17 cellular contexts compared by ENCODE assay signal in the genomic region with DNA sequence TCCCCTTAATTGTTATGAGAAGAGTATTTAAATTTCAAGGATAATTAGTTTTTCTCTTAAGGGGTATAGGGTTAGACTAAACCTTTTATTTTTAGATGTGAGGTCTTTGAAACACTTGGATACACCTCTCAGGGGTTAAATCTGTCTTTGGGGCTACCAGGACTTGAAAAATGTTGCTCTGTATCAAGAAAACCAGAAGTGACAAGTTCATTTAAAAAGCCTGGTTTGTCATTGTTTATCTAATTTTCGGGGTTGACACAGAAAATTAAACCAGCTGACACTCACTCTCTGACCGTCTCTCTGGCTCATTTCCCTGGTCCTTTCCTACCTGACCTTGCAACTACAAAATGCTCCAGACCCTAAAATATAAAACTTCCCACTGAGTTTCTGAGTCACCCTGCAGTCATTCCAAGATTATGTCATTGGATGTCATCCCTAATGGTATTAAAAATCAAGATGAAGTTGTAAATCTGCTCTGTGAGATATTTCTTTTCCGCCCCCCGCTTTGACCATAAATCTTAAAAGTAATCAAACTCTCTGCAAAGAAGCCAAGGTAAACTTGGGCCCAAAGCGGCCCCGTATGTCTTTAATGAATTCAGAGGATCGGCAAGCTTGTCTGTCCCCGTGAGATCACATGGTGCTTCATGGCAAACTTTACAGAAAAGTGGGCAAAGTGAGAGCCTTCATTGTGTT. TPM values are rescaled to one million over a fixed set of nuclear protein-coding genes. Genes with fewer than 3 reads are reported as not detected.
A peak's percentile ranks its signal among the peaks of the same experiment; 100 is the strongest.
DNase-seq lines count a peak whose midpoint lies in the region; ATAC-seq, FAIRE-seq and TF ChIP-seq lines count a peak whose summit lies in the region.
"Had no signal": no experiment of that assay in that cellular context is flagged by ENCODE, and none has a peak within 500 bp of the region (broad histone marks: within the 10 kb centered on the region; RNA-seq: fewer than 3 reads in every experiment).

No MANE protein-coding gene starts in this region.

- H4K20me1 ChIP-seq in GM23338 (replicated peaks; ENCODE audit: insufficient read depth), result no peaks in the 10 kb centered on the region
- no peaks in the 10 kb centered on the region for H4K20me1 ChIP-seq in endothelial cell of umbilical vein (replicated peaks; ENCODE audit: control insufficient read depth, extremely low read depth, insufficient read depth, low read length)
- H4K20me1 ChIP-seq: BLaER1 had no signal

- 0 out of 2 replicates have a peak, but pooled peaks cover 2% of the 10 kb centered on the region for H3K9me2 ChIP-seq in GM23338 (ENCODE audit: insufficient read depth)

- H3K36me3 Mint-ChIP-seq in GM23338 (ENCODE audit: low read depth), result peaks cover 9% of the 10 kb centered on the region; the same call in 1 of the 3 replicates
- peaks cover 18% of the 10 kb centered on the region for H3K36me3 Mint-ChIP-seq in osteocyte (ENCODE audit: unreplicated experiment)
- no peaks in the 10 kb centered on the region for H3K36me3 Mint-ChIP-seq in Calu3 (ENCODE audit: insufficient read depth, unreplicated experiment)

- no peak overlapping the region for H3K9ac ChIP-seq in endothelial cell of umbilical vein (replicated peaks; ENCODE audit: extremely low read depth, insufficient read depth, low read length)
- H3K9ac ChIP-seq: BLaER1 had no signal

- no peaks in the 10 kb centered on the region for H3K9me3 ChIP-seq in endothelial cell of umbilical vein (replicated peaks; ENCODE audit: control insufficient read depth, insufficient read depth, low read length)
- H3K9me3 ChIP-seq in right cardiac atrium (ENCODE audit: control insufficient read depth, low read length), result no peaks in the 10 kb centered on the region
- H3K9me3 ChIP-seq: SJSA1 had no signal

- BruUV-seq in endothelial cell of umbilical vein (replicated peaks; lab: Mats Ljungman, UMichigan) (no TSS peak), Calu3 (replicated peaks; lab: Mats Ljungman, UMichigan) (no TSS peak)

- no peak for TF ChIP-seq POLR2A in endothelial cell of umbilical vein (IDR thresholded peaks at IDR 0.05; ENCODE audit: low read depth, low read length)

- no peak for FAIRE-seq in endothelial cell of umbilical vein (lab: Jason Lieb, UNC)

- peaks cover 2% of the 10 kb centered on the region for H3K27me3 Mint-ChIP-seq in GM23338 (ENCODE audit: insufficient read depth, low read depth, poor library complexity)
- no peaks in the 10 kb centered on the region for H3K27me3 Mint-ChIP-seq in osteocyte (ENCODE audit: unreplicated experiment)
- no peaks in the 10 kb centered on the region for H3K27me3 Mint-ChIP-seq in Calu3 (ENCODE audit: unreplicated experiment)
- H3K27me3 Mint-ChIP-seq: T-cell had no signal

- H3K4me1 ChIP-seq in GM23338 (ENCODE audit: insufficient read depth) (peaks cover 48% of the 10 kb centered on the region), endothelial cell of umbilical vein (ENCODE audit: control insufficient read depth, extremely low read depth, insufficient read depth, low read length) (peaks cover 7% of the 10 kb centered on the region), right cardiac atrium (ENCODE audit: control insufficient read depth, insufficient read depth, low read length) (no peaks in the 10 kb centered on the region)
- H3K4me1 ChIP-seq: SJSA1 had no signal

- TF ChIP-seq CTCF in GM23338 (conservative IDR thresholded peaks at IDR 0.05; ENCODE audit: low read depth in 2 of 2), result no peak
- TF ChIP-seq CTCF in endothelial cell of umbilical vein (IDR thresholded peaks at IDR 0.05; ENCODE audit: extremely low read depth in 1 of 2, insufficient read depth in 1 of 2, low read depth in 1 of 2, low read length in 2 of 2), result no peak
- TF ChIP-seq CTCF in osteocyte (IDR thresholded peaks at IDR 0.05), result no peak
- TF ChIP-seq CTCF in Calu3 (IDR thresholded peaks at IDR 0.05; ENCODE audit: unreplicated experiment), result no peak

- H3K27ac ChIP-seq in GM23338 (ENCODE audit: low read depth) (no peak overlapping the region), endothelial cell of umbilical vein (ENCODE audit: insufficient read depth, low read depth, low read length) (no peak overlapping the region), right cardiac atrium (ENCODE audit: low read length) (no peak overlapping the region)
- H3K27ac ChIP-seq: BLaER1, SJSA1 had no signal

- POLR2A ChIA-PET in endothelial cell of umbilical vein (lab: Charles Lee), result no interaction called here

- H3K4me1 Mint-ChIP-seq in GM23338, result peaks cover 48% of the 10 kb centered on the region
- H3K4me1 Mint-ChIP-seq in osteocyte (ENCODE audit: unreplicated experiment), result peaks cover 16% of the 10 kb centered on the region
- H3K4me1 Mint-ChIP-seq in Calu3 (ENCODE audit: low read depth, unreplicated experiment), result no peaks in the 10 kb centered on the region
- H3K4me1 Mint-ChIP-seq: CD8-positive, alpha-beta memory T cell had no signal

- dilution Hi-C loops in endothelial cell of umbilical vein (cut with MboI; ENCODE audit: extremely low pct_ligation_motif_present, low sequenced_read_pairs), result no loop called here

- H3K27me3 ChIP-seq in GM23338 (ENCODE audit: insufficient read depth) (no peaks in the 10 kb centered on the region), endothelial cell of umbilical vein (ENCODE audit: control insufficient read depth in 2 of 2, insufficient read depth in 2 of 2, low read length in 2 of 2) (no peaks in the 10 kb centered on the region), right cardiac atrium (ENCODE audit: control insufficient read depth, insufficient read depth) (no peaks in the 10 kb centered on the region)
- H3K27me3 ChIP-seq: BLaER1, SJSA1 had no signal

- H3K27ac Mint-ChIP-seq in GM23338 (no peak overlapping the region), osteocyte (ENCODE audit: unreplicated experiment) (no peak overlapping the region), Calu3 (ENCODE audit: unreplicated experiment) (no peak overlapping the region)
- H3K27ac Mint-ChIP-seq: CD8-positive, alpha-beta memory T cell; T-cell had no signal

- H2AFZ ChIP-seq in GM23338 (no peak overlapping the region), endothelial cell of umbilical vein (ENCODE audit: low read depth, low read length) (no peak overlapping the region)

- H3F3A ChIP-seq in GM23338 (replicated peaks; ENCODE audit: low read depth), result no peaks in the 10 kb centered on the region

- H3K9me3 Mint-ChIP-seq in GM23338, result peaks cover 7% of the 10 kb centered on the region; the same call in 2 of the 3 replicates
- H3K9me3 Mint-ChIP-seq in osteocyte (ENCODE audit: unreplicated experiment), result peaks cover 7% of the 10 kb centered on the region
- H3K9me3 Mint-ChIP-seq in Calu3 (ENCODE audit: low read depth, unreplicated experiment), result no peaks in the 10 kb centered on the region

- intact Hi-C loops in endothelial cell of umbilical vein (cut with micrococcal nuclease) (no loop called here), right cardiac atrium (cut with DNase I) (no loop called here), Calu3 (cut with micrococcal nuclease; ENCODE audit: unreplicated experiment) (no loop called here)

- H3K4me2 ChIP-seq in GM23338 (peak overlapping the region; percentile 57; the same call in 1 of the 2 replicates), endothelial cell of umbilical vein (ENCODE audit: insufficient read depth, low read length) (no peak overlapping the region)
- H3K4me2 ChIP-seq: BLaER1 had no signal

- H3K4me3 ChIP-seq in GM23338 (no peak overlapping the region), endothelial cell of umbilical vein (replicated peaks in 1 of 3; ENCODE audit: insufficient read depth in 1 of 3, low read depth in 1 of 3, low read length in 3 of 3) (no peak overlapping the region), right cardiac atrium (ENCODE audit: low read length) (no peak overlapping the region)
- H3K4me3 ChIP-seq: BLaER1, SJSA1 had no signal

- H3K79me2 ChIP-seq in GM23338 (replicated peaks; ENCODE audit: insufficient read depth) (no peaks in the 10 kb centered on the region), endothelial cell of umbilical vein (ENCODE audit: control insufficient read depth, insufficient read depth, low read length) (no peaks in the 10 kb centered on the region)

- H3K36me3 ChIP-seq in GM23338 (ENCODE audit: insufficient read depth) (no peaks in the 10 kb centered on the region), endothelial cell of umbilical vein (ENCODE audit: control insufficient read depth in 2 of 2, extremely low read depth in 1 of 2, insufficient read depth in 2 of 2, low read length in 2 of 2) (no peaks in the 10 kb centered on the region)
- H3K36me3 ChIP-seq: SJSA1 had no signal

- DNase-seq in GM23338 (ENCODE audit: low spot score) (no peak), endothelial cell of umbilical vein (ENCODE audit: low read depth, low spot score) (peak; percentile 20), osteocyte (ENCODE audit: extremely low spot score, unreplicated experiment) (peak; percentile 23), COR-L47 (lab: John Stamatoyannopoulos, UW) (no peak), right cardiac atrium (no peak), Calu3 (no peak)
- DNase-seq: CD8-positive, alpha-beta memory T cell; HCEC 1CT; KBM-7; NCI-H1092; NCI-H1694 treated with DMSO at 0.1 percent for 48 hours; RPMI8226; T-cell had no signal

- CTCF ChIA-PET in endothelial cell of umbilical vein (lab: Charles Lee), result no interaction called here
- CTCF ChIA-PET in Calu3 (lab: Charles Lee), result no interaction called here

- 86% methylated on average over 8 of the region's 8 CpGs for WGBS in right cardiac atrium

- ATAC-seq in GM23338 (no peak), right cardiac atrium (no peak), GM19324 (IDR thresholded peaks at IDR 0.05; ENCODE audit: low FRiP score, unreplicated experiment) (no peak)
- ATAC-seq: T-cell had no signal

- H3K4me3 Mint-ChIP-seq in GM23338, result no peak overlapping the region
- H3K4me3 Mint-ChIP-seq in osteocyte (ENCODE audit: unreplicated experiment), result no peak overlapping the region
- no peak overlapping the region for H3K4me3 Mint-ChIP-seq in Calu3 (ENCODE audit: low read depth, unreplicated experiment)
- H3K4me3 Mint-ChIP-seq: CD8-positive, alpha-beta memory T cell; T-cell had no signal

- no peaks in the 10 kb centered on the region for H3K9me1 ChIP-seq in endothelial cell of umbilical vein (replicated peaks; ENCODE audit: control insufficient read depth, extremely low read depth, insufficient read depth, low read length)

RNA-seq across cellular contexts. Expression of a gene that starts 32.9 kb away (rescaled TPM):
- 0.17 and 0.19 TPM in 2 replicates for total RNA-seq in GM23338 (2014; rRNA removed; shearing (Covaris generic))
- polyA plus RNA-seq in GM23338 (2016; fragmentation: Nextera tagmentation; extraction: Ambion mirVana), result not detected in 2 replicates
- polyA plus RNA-seq in PFSK-1 (2012; ENCODE audit: insufficient read length, low read depth), result 0.75 TPM
- 0.09 and 0.15 TPM in 2 replicates for total RNA-seq in endothelial cell of umbilical vein
- 0.05 and 0.06 TPM in 2 replicates for polyA plus RNA-seq in endothelial cell of umbilical vein
- polyA plus RNA-seq in endothelial cell of umbilical vein (2011; cell fraction: cytosol; rRNA removed), result 0.03 and 0.06 TPM in 2 replicates
- polyA plus RNA-seq in endothelial cell of umbilical vein (2011; cell fraction: nucleus; rRNA removed), result 0.17 and 0.25 TPM in 2 replicates
- polyA plus RNA-seq in endothelial cell of umbilical vein (2012), result 0.07 TPM in 1 of 2 replicates, not detected in the other
- 0.13 and 0.15 TPM in 2 replicates for polyA minus RNA-seq in endothelial cell of umbilical vein
- polyA minus RNA-seq in endothelial cell of umbilical vein (2011; cell fraction: cytosol; rRNA and poly(A)+ RNA removed), result 0.41 TPM
- 0.19 and 0.58 TPM in 2 replicates for polyA minus RNA-seq in endothelial cell of umbilical vein (2011; cell fraction: nucleus; rRNA and poly(A)+ RNA removed)
- 0.42 and 0.48 TPM in 2 replicates for total RNA-seq in osteocyte
- total RNA-seq in right cardiac atrium, result under 1 TPM; 0.17 to 0.28 (median 0.20) TPM
- polyA plus RNA-seq in right cardiac atrium, result 0.11 TPM
- 0.17 and 0.27 TPM in 2 replicates for total RNA-seq in Calu3 (2022)
- total RNA-seq: SJSA1 had no signal

RNA-seq across cellular contexts. Expression of a gene that starts 47.4 kb away (rescaled TPM):
- total RNA-seq in GM23338 (2014; rRNA removed; shearing (Covaris generic)), result not detected in 2 replicates
- not detected in 2 replicates for polyA plus RNA-seq in GM23338 (2016; fragmentation: Nextera tagmentation; extraction: Ambion mirVana)
- not detected for polyA plus RNA-seq in PFSK-1 (2012; ENCODE audit: insufficient read length, low read depth)
- total RNA-seq in endothelial cell of umbilical vein, result not detected in 2 replicates
- not detected in 2 replicates for polyA plus RNA-seq in endothelial cell of umbilical vein
- not detected in 2 replicates for polyA plus RNA-seq in endothelial cell of umbilical vein (2011; cell fraction: cytosol; rRNA removed)
- not detected in 2 replicates for polyA plus RNA-seq in endothelial cell of umbilical vein (2011; cell fraction: nucleus; rRNA removed)
- polyA plus RNA-seq in endothelial cell of umbilical vein (2012), result not detected in 2 replicates
- polyA minus RNA-seq in endothelial cell of umbilical vein, result not detected in 2 replicates
- 1,914 TPM for polyA minus RNA-seq in endothelial cell of umbilical vein (2011; cell fraction: cytosol; rRNA and poly(A)+ RNA removed)
- polyA minus RNA-seq in endothelial cell of umbilical vein (2011; cell fraction: nucleus; rRNA and poly(A)+ RNA removed), result not detected in 2 replicates
- not detected in 2 replicates for total RNA-seq in osteocyte
- total RNA-seq in right cardiac atrium, result not detected
- polyA plus RNA-seq in right cardiac atrium, result not detected
- not detected in 2 replicates for total RNA-seq in Calu3 (2022)
- total RNA-seq: CD8-positive, alpha-beta memory T cell; SJSA1; T-cell had no signal
- polyA plus RNA-seq: CD8-positive, alpha-beta memory T cell had no signal

Comparison
In these comparisons a context has a peak if more than half of its experiments do, and no peak if none do; other contexts are left out.
1. DNase-seq: peak in endothelial cell of umbilical vein (single experiment) and osteocyte (single experiment); none in GM23338 (single experiment), COR-L47 (single experiment), right cardiac atrium (0 of 3) and Calu3 (single experiment).